Comparison of ENCODE assay signal across 16 cellular contexts in genomic region chr3:177569193-177569592, GRCh38.
"Had no signal": no experiment of that assay in that cellular context is flagged by ENCODE, and none has a peak within 500 bp of the region (broad histone marks: within the 10 kb centered on the region; RNA-seq: fewer than 3 reads in every experiment).

No MANE protein-coding gene starts in this region.

- H3K4me1 ChIP-seq: neural progenitor cell, pancreas had no signal

- ATAC-seq: activated T-cell treated with anti-CD3 and anti-CD28 coated beads, Interleukin-2, amount 50 U/mL, for 72 hours; stimulated activated naive CD8-positive, alpha-beta T cell treated with anti-CD3 and anti-CD28 coated beads, Interleukin-15, amount 100 ng/mL, for 72 hours had no signal

- DNase-seq: activated CD4-positive, alpha-beta T cell treated with anti-CD3 and anti-CD28 coated beads for 1 hour; activated gamma-delta T cell; activated T-cell treated with anti-CD3 and anti-CD28 coated beads, Interleukin-2, amount 50 U/mL, for 72 hours; adrenal gland; dermis blood vessel endothelial cell; effector memory CD4-positive, alpha-beta T cell; foreskin melanocyte; pancreas; sigmoid colon; stimulated activated CD4-positive, alpha-beta T cell treated with anti-CD3 and anti-CD28 coated beads, Interleukin-12 subunit alpha, Interleukin-12 subunit beta, amount 100 ng/mL, for 4 hours; stimulated activated CD4-positive, alpha-beta T cell treated with anti-CD3 and anti-CD28 coated beads, Interleukin-2, amount 100 ng/mL, for 24 hours; stimulated activated naive CD8-positive, alpha-beta T cell treated with anti-CD3 and anti-CD28 coated beads, Interleukin-15, amount 100 ng/mL, for 72 hours; WERI-Rb-1 had no signal

- H3K27me3 ChIP-seq: adrenal gland, cardiac muscle cell, neural progenitor cell, pancreas, sigmoid colon had no signal

- H2AFZ ChIP-seq: neural progenitor cell had no signal

- H3K4me1 Mint-ChIP-seq: activated naive CD4-positive, alpha-beta T cell treated with anti-CD3 and anti-CD28 coated beads, Interleukin-2, amount 50 U/mL, for 24 hours; stimulated activated naive CD8-positive, alpha-beta T cell treated with anti-CD3 and anti-CD28 coated beads, Interleukin-15, amount 100 ng/mL, for 72 hours had no signal

- H3K27ac Mint-ChIP-seq: activated naive CD4-positive, alpha-beta T cell treated with anti-CD3 and anti-CD28 coated beads, Interleukin-2, amount 50 U/mL, for 24 hours; activated T-cell treated with anti-CD3 and anti-CD28 coated beads, Interleukin-2, amount 50 U/mL, for 72 hours; neural progenitor cell; stimulated activated naive CD8-positive, alpha-beta T cell treated with anti-CD3 and anti-CD28 coated beads, Interleukin-15, amount 100 ng/mL, for 72 hours had no signal

- H3K9me3 ChIP-seq: adrenal gland, pancreas, sigmoid colon had no signal

- H3K9me3 Mint-ChIP-seq: activated naive CD4-positive, alpha-beta T cell treated with anti-CD3 and anti-CD28 coated beads, Interleukin-2, amount 50 U/mL, for 24 hours had no signal

- H3K4me3 Mint-ChIP-seq: activated naive CD4-positive, alpha-beta T cell treated with anti-CD3 and anti-CD28 coated beads, Interleukin-2, amount 50 U/mL, for 24 hours; activated T-cell treated with anti-CD3 and anti-CD28 coated beads, Interleukin-2, amount 50 U/mL, for 72 hours; neural progenitor cell; stimulated activated naive CD8-positive, alpha-beta T cell treated with anti-CD3 and anti-CD28 coated beads, Interleukin-15, amount 100 ng/mL, for 72 hours had no signal

- H3K36me3 Mint-ChIP-seq: activated naive CD4-positive, alpha-beta T cell treated with anti-CD3 and anti-CD28 coated beads, Interleukin-2, amount 50 U/mL, for 24 hours; neural progenitor cell had no signal

- H3K27me3 Mint-ChIP-seq: activated naive CD4-positive, alpha-beta T cell treated with anti-CD3 and anti-CD28 coated beads, Interleukin-2, amount 50 U/mL, for 24 hours; stimulated activated naive CD8-positive, alpha-beta T cell treated with anti-CD3 and anti-CD28 coated beads, Interleukin-15, amount 100 ng/mL, for 72 hours had no signal

- H3K27ac ChIP-seq: adrenal gland, cardiac muscle cell, neural progenitor cell, pancreas, sigmoid colon, WERI-Rb-1 had no signal

- H3K4me3 ChIP-seq: adrenal gland, cardiac muscle cell, neural progenitor cell, pancreas, sigmoid colon had no signal

- H3K4me2 ChIP-seq: neural progenitor cell had no signal

- H3K36me3 ChIP-seq: adrenal gland, cardiac muscle cell, neural progenitor cell, pancreas, sigmoid colon, WERI-Rb-1 had no signal
